Comparison of ENCODE assay signal across 22 cellular contexts in the genomic region with DNA sequence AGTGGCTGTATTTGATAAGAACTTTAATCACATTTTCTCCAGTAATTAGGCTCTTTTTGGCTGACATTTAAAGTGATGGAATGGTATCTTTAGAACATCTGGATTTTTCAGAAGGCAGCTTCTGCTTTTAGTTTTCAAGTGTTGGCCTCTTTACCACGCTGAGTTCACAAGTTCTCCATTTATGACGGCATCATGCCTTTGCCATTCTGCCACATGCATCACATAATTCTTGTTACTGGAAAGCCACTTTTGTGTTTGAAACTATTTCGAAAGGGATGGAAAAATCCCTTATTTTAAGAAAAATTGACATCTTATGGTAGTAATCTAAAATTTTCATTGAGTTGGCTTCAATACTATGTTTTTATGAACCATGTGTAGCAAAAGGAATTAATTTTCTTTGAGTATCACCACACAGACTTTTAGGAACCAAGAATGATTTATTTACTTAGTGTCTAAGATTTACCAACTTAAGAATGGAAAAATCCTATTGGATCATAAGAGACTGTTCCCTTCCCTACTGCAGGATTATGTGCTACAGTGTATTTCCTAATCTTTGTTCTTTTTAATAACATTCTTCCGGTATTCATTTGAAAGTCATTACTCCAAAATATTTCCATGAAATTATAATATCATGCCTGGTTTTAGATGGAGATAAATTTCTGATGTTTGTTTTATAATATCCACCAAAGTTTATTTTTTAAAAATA.
"Had no signal": no experiment of that assay in that cellular context is flagged by ENCODE, and none has a peak within 500 bp of the region (broad histone marks: within the 10 kb centered on the region; RNA-seq: fewer than 3 reads in every experiment).

No MANE protein-coding gene starts in this region.

- H3K4me1 ChIP-seq: sigmoid colon, upper lobe of left lung had no signal

- DNase-seq: activated CD4-positive, alpha-beta T cell treated with anti-CD3 and anti-CD28 coated beads for 4 hours; activated CD4-positive, alpha-beta T cell treated with anti-CD3 and anti-CD28 coated beads, Interleukin-2, amount 50 U/mL, for 48 hours; activated CD4-positive, CD25-positive, alpha-beta regulatory T cell; activated CD8-positive, alpha-beta memory T cell treated with anti-CD3 and anti-CD28 coated beads, Interleukin-2, amount 50 U/mL, for 48 hours; activated naive CD4-positive, alpha-beta T cell treated with anti-CD3 and anti-CD28 coated beads for 36 hours; activated T-cell treated with anti-CD3 and anti-CD28 coated beads, Interleukin-2, amount 50 U/mL, for 48 hours; amygdala; body of pancreas; cortex of kidney; endodermal cell; foreskin fibroblast; naive B cell; occipital lobe; posterior cingulate gyrus; sigmoid colon; stimulated activated CD4-positive, alpha-beta T cell treated with anti-CD3 and anti-CD28 coated beads, Interleukin-2, amount 100 ng/mL, for 48 hours; stimulated activated CD8-positive, alpha-beta memory T cell treated with anti-CD3 and anti-CD28 coated beads, Interleukin-4, amount 100 ng/mL, for 48 hours; stimulated activated naive B cell treated with anti-CD40 and anti-IgM and Interleukin-4, amounts not matched to agents 10 μg/mL and 1 μg/mL and 100 μg/mL, for 72 hours; T1000; upper lobe of left lung had no signal

- H3K27ac ChIP-seq: body of pancreas, cardiac muscle cell, sigmoid colon, upper lobe of left lung had no signal

- H3K4me3 ChIP-seq: body of pancreas, cardiac muscle cell, lung, sigmoid colon, upper lobe of left lung had no signal

- H3K36me3 ChIP-seq: cardiac muscle cell, sigmoid colon, upper lobe of left lung had no signal

- ATAC-seq: body of pancreas; stimulated activated naive B cell treated with anti-CD40 and anti-IgM and Interleukin-4, amounts not matched to agents 10 μg/mL and 1 μg/mL and 100 μg/mL, for 72 hours had no signal

- H3K9me3 ChIP-seq: body of pancreas, sigmoid colon, upper lobe of left lung had no signal

- H3K27me3 ChIP-seq: body of pancreas, cardiac muscle cell, sigmoid colon, upper lobe of left lung had no signal
